Comparison of ENCODE assay signal across 24 cellular contexts in genomic region chr21:25721987-25722386, GRCh38. TPM values are rescaled to one million over a fixed set of nuclear protein-coding genes. Genes with fewer than 3 reads are reported as not detected.
DNase-seq lines count a peak whose midpoint lies in the region; ATAC-seq, FAIRE-seq and TF ChIP-seq lines count a peak whose summit lies in the region.
"Had no signal": no experiment of that assay in that cellular context is flagged by ENCODE, and none has a peak within 500 bp of the region (broad histone marks: within the 10 kb centered on the region; RNA-seq: fewer than 3 reads in every experiment).

No MANE protein-coding gene starts in this region.

- H3K4me1 ChIP-seq in K562 (replicated peaks in 1 of 2; ENCODE audit: control insufficient read depth in 2 of 2, insufficient read depth in 2 of 2, low read length in 2 of 2) (peaks cover 0 to 9% of the 10 kb centered on the region in 2 experiments; a peak in 3 of 5 replicates), heart right ventricle (peaks cover 0 to 50% (median 26%) of the 10 kb centered on the region in 9 donors)
- H3K4me1 ChIP-seq: Caco-2 had no signal

- H3K9me3 Mint-ChIP-seq in nephron progenitor cell, result no peaks in the 10 kb centered on the region
- no peaks in the 10 kb centered on the region for H3K9me3 Mint-ChIP-seq in activated T-cell treated with anti-CD3 and anti-CD28 coated beads, Interleukin-2, amount 50 U/mL, for 4 hours
- H3K9me3 Mint-ChIP-seq: CD8-positive, alpha-beta T cell; IgD-negative memory B cell had no signal

- H3K27ac Mint-ChIP-seq in nephron progenitor cell, result peak overlapping the region; percentile 5
- H3K27ac Mint-ChIP-seq: CD8-positive, alpha-beta T cell had no signal

- H3K4me2 ChIP-seq in K562 (ENCODE audit: insufficient read depth, low read length), result no peak overlapping the region

- TF ChIP-seq RAD21 in K562 (CRISPR knock-in tag; conservative IDR thresholded peaks at IDR 0.05 in 1 of 2, IDR thresholded peaks at IDR 0.05 in 1 of 2), result no peak

- H3K27me3 ChIP-seq in HL-60 (ENCODE audit: insufficient read depth, poor library complexity, severe bottlenecking) (no peaks in the 10 kb centered on the region), K562 (ENCODE audit: control insufficient read depth in 2 of 2, insufficient read depth in 2 of 2, low read length in 2 of 2) (no peaks in the 10 kb centered on the region), heart right ventricle (no peaks in the 10 kb centered on the region)

- TF ChIP-seq CTCF in HL-60 (IDR thresholded peaks at IDR 0.05; ENCODE audit: insufficient read depth, low read length) (no peak), K562 (IDR thresholded peaks at IDR 0.05 in 2 of 3, conservative IDR thresholded peaks at IDR 0.05 in 1 of 3; ENCODE audit: insufficient read depth in 2 of 3, low read depth in 1 of 3, low read length in 3 of 3) (no peak), heart right ventricle (IDR thresholded peaks at IDR 0.05) (no peak), nephron progenitor cell (IDR thresholded peaks at IDR 0.05) (no peak)

- no TSS peak for BruUV-seq in K562 (replicated peaks; lab: Mats Ljungman, UMichigan)

- no peak overlapping the region for H2AFZ ChIP-seq in K562 (ENCODE audit: low read depth, low read length)

- H3K4me1 Mint-ChIP-seq in nephron progenitor cell, result no peaks in the 10 kb centered on the region
- no peaks in the 10 kb centered on the region for H3K4me1 Mint-ChIP-seq in activated T-cell treated with anti-CD3 and anti-CD28 coated beads, Interleukin-2, amount 50 U/mL, for 4 hours (ENCODE audit: low read depth)

- no peaks in the 10 kb centered on the region for H3K9me3 ChIP-seq in K562 (replicated peaks; ENCODE audit: control insufficient read depth, insufficient read depth, low read depth, low read length)
- H3K9me3 ChIP-seq in heart right ventricle, result no peaks in the 10 kb centered on the region
- H3K9me3 ChIP-seq: Caco-2 had no signal

- ATAC-seq in K562 (no peak), heart right ventricle (peak in 5 of 8 donors; percentile 28 to 79 (median 40))
- ATAC-seq in activated T-cell treated with anti-CD3 and anti-CD28 coated beads, Interleukin-2, amount 50 U/mL, for 4 hours, result no peak
- ATAC-seq: CD8-positive, alpha-beta T cell had no signal

- peak overlapping the region; percentile 57 for H3K27ac ChIP-seq in HL-60 (replicated peaks)
- no peak overlapping the region for H3K27ac ChIP-seq in K562 (ENCODE audit: extremely low read depth, low read depth, low read length)
- H3K27ac ChIP-seq in heart right ventricle, result peak overlapping the region in 4 of 10 donors; percentile 3 to 29 (median 8)

- peaks cover 12% of the 10 kb centered on the region; the same call in 2 of the 3 replicates for H3K79me2 ChIP-seq in K562 (ENCODE audit: control insufficient read depth, insufficient read depth, low read length)

- no peak overlapping the region for H3K9ac ChIP-seq in K562 (ENCODE audit: insufficient read depth in 1 of 2, low read depth in 2 of 2, low read length in 2 of 2)

- no peak overlapping the region for H3K4me3 Mint-ChIP-seq in nephron progenitor cell
- H3K4me3 Mint-ChIP-seq in activated T-cell treated with anti-CD3 and anti-CD28 coated beads, Interleukin-2, amount 50 U/mL, for 4 hours, result no peak overlapping the region
- H3K4me3 Mint-ChIP-seq: CD8-positive, alpha-beta T cell; IgD-negative memory B cell had no signal

- CTCF ChIA-PET in K562 (lab: Yijun Ruan, JAX; ENCODE audit: low intra/inter-chr PET ratio), result no interaction called here

- WGBS in K562 (ENCODE audit: insufficient coverage, low coverage, missing lambda C conversion rate), result 92% methylated on average over 3 of the region's 3 CpGs
- WGBS in heart right ventricle, 2 donors, result 77 to 81% methylated on average over 3 of the region's 3 CpGs

- POLR2A ChIA-PET in K562 (lab: Yijun Ruan, JAX), result interaction anchor here (1.4 to 2.5 kb wide), 2 partner anchors 7 to 12 kb away, joined by 3 to 9 read pairs; no protein-coding TSS in a partner anchor

- peaks cover 2% of the 10 kb centered on the region for H3K27me3 Mint-ChIP-seq in nephron progenitor cell (ENCODE audit: low read depth, poor library complexity)
- H3K27me3 Mint-ChIP-seq in activated T-cell treated with anti-CD3 and anti-CD28 coated beads, Interleukin-2, amount 50 U/mL, for 4 hours (ENCODE audit: low read depth), result no peaks in the 10 kb centered on the region
- H3K27me3 Mint-ChIP-seq: IgD-negative memory B cell had no signal

- FAIRE-seq in K562 (lab: Jason Lieb, UNC) (no peak), H54 (lab: Jason Lieb, UNC) (no peak)
- FAIRE-seq: GM12891, HTR-8/SVneo had no signal

- TF ChIP-seq POLR2A in K562 (conservative IDR thresholded peaks at IDR 0.05) (0 out of 2 replicates have a peak, but pooled peaks have one; percentile 29), H54 (IDR thresholded peaks at IDR 0.05; ENCODE audit: low read depth, low read length) (no peak)

- H3K36me3 ChIP-seq in K562 (ENCODE audit: control insufficient read depth, insufficient read depth, low read length) (peaks cover 52% of the 10 kb centered on the region), heart right ventricle (peaks cover 0 to 80% (median 40%) of the 10 kb centered on the region in 9 donors)

- H3K9me1 ChIP-seq in K562 (ENCODE audit: control insufficient read depth, insufficient read depth, low read length), result peaks cover 3% of the 10 kb centered on the region

- TF ChIP-seq EP300 in K562 (IDR thresholded peaks at IDR 0.05; ENCODE audit: low read length), result no peak

- H3K36me3 Mint-ChIP-seq in nephron progenitor cell (ENCODE audit: low read depth), result peaks cover 56% of the 10 kb centered on the region
- peaks cover 41% of the 10 kb centered on the region for H3K36me3 Mint-ChIP-seq in activated T-cell treated with anti-CD3 and anti-CD28 coated beads, Interleukin-2, amount 50 U/mL, for 4 hours (ENCODE audit: insufficient read depth)

- H3K4me3 ChIP-seq in HL-60 (replicated peaks; ENCODE audit: insufficient read depth, low read length) (no peak overlapping the region), K562 (no peak overlapping the region), heart right ventricle (no peak overlapping the region)

- in situ Hi-C loops in K562 (cut with MboI), result no loop called here

- intact Hi-C loops in K562 (cut with micrococcal nuclease), result no loop called here
- intact Hi-C loops in heart right ventricle (cut with DNase I), result no loop called here

- peaks cover 4% of the 10 kb centered on the region; the same call in 1 of the 2 replicates for H4K20me1 ChIP-seq in K562 (replicated peaks; ENCODE audit: control insufficient read depth, insufficient read depth, low read length)

- DNase-seq in HL-60 (ENCODE audit: low read depth in 1 of 2, low spot score in 1 of 2) (no peak), K562 (ENCODE audit: extremely low read depth in 1 of 4, low spot score in 3 of 4) (no peak), heart right ventricle (no peak), nephron progenitor cell (no peak), H54 (ENCODE audit: insufficient read length, low spot score) (no peak), NCI-H2196 treated with DMSO at 0.1 percent for 48 hours (lab: John Stamatoyannopoulos, UW; ENCODE audit: unreplicated experiment) (no peak)
- no peak for DNase-seq in activated T-cell treated with anti-CD3 and anti-CD28 coated beads, Interleukin-2, amount 50 U/mL, for 4 hours
- DNase-seq: C1 segment of cervical spinal cord; Caco-2; CD8-positive, alpha-beta T cell; DMS79 treated with DMSO at 0.1 percent for 48 hours; GF-D8; H7; NCI-H1048; NCI-H1417; NCI-H1694; NCI-H2029 treated with DMSO at 0.1 percent for 48 hours; NCI-H2227 treated with DMSO at 0.1 percent for 48 hours; NCI-H526 treated with DMSO at 0.1 percent for 48 hours; RPMI8226; SHP77 treated with DMSO at 0.1 percent for 48 hours had no signal

RNA-seq across cellular contexts. Expression of gene ATP5PF, which starts 12.7 kb away (rescaled TPM):
- total RNA-seq in K562 (2011; cell fraction: chromatin; rRNA removed; ENCODE audit: low replicate concordance), result 16.4 and 36.0 TPM in 2 replicates
- total RNA-seq in K562 (2011; cell fraction: nucleolus; rRNA removed), result 21.3 and 22.2 TPM in 2 replicates
- total RNA-seq in K562 (2011; cell fraction: nucleoplasm; rRNA removed), result 36.5 and 54.4 TPM in 2 replicates
- total RNA-seq in K562 (2014; rRNA removed) (230 and 242 TPM in 2 replicates), K562 (2014; rRNA removed; fragmentation: Illumina TruSeq; extraction: Trizol) (324 and 371 TPM in 2 replicates), K562 (2015; rRNA removed; fragmentation: Illumina TruSeq; extraction: Trizol) (343 and 391 TPM in 2 replicates), K562 (2021) (285 and 295 TPM in 2 replicates), heart right ventricle (100 to 1,000 TPM; 537 to 965 (median 854) TPM)
- polyA plus RNA-seq in K562 (2011; rRNA removed) (363 and 533 TPM in 2 replicates), K562 (2014; fragmentation: Illumina TruSeq; extraction: Trizol) (784 and 1,131 TPM in 2 replicates), K562 (2014; fragmentation: Nextera tagmentation; extraction: Ambion mirVana) (1,000 to 10,000 TPM; 2,105 to 2,488 TPM), K562 (2014; rRNA removed) (907 and 928 TPM in 2 replicates), heart right ventricle (100 to 1,000 TPM; 596 to 726 TPM)
- 184 and 377 TPM in 2 replicates for polyA plus RNA-seq in K562 (2011; cell fraction: cytosol; rRNA removed)
- polyA plus RNA-seq in K562 (2011; cell fraction: nucleus; rRNA removed), result 42.6 and 90.3 TPM in 2 replicates
- polyA plus RNA-seq in K562 (2012), result 291 and 682 TPM in 2 replicates
- 162 and 175 TPM in 2 replicates for polyA minus RNA-seq in K562 (2011; rRNA and poly(A)+ RNA removed)
- 33.6 and 54.1 TPM in 2 replicates for polyA minus RNA-seq in K562 (2011; cell fraction: cytosol; rRNA and poly(A)+ RNA removed)
- 22.6 and 37.1 TPM in 2 replicates for polyA minus RNA-seq in K562 (2011; cell fraction: nucleus; rRNA and poly(A)+ RNA removed)
- 100 to 1,000 TPM; 174 to 180 (median 179) TPM for total RNA-seq in activated T-cell treated with anti-CD3 and anti-CD28 coated beads, Interleukin-2, amount 50 U/mL, for 4 hours

RNA-seq across cellular contexts. Expression of gene GABPA, which starts 12.8 kb away (rescaled TPM):
- 5.7 and 26.9 TPM in 2 replicates for total RNA-seq in K562 (2011; cell fraction: chromatin; rRNA removed; ENCODE audit: low replicate concordance)
- total RNA-seq in K562 (2011; cell fraction: nucleolus; rRNA removed), result 3.3 and 4.2 TPM in 2 replicates
- total RNA-seq in K562 (2011; cell fraction: nucleoplasm; rRNA removed), result 9.7 and 12.4 TPM in 2 replicates
- total RNA-seq in K562 (2014; rRNA removed) (16.3 and 17.7 TPM in 2 replicates), K562 (2014; rRNA removed; fragmentation: Illumina TruSeq; extraction: Trizol) (26.1 and 30.3 TPM in 2 replicates), K562 (2015; rRNA removed; fragmentation: Illumina TruSeq; extraction: Trizol) (22.4 and 24.6 TPM in 2 replicates), K562 (2021) (24.8 and 26.8 TPM in 2 replicates), heart right ventricle (10 to 100 TPM; 11.0 to 18.4 (median 14.1) TPM)
- polyA plus RNA-seq in K562 (2011; rRNA removed) (26.2 and 35.7 TPM in 2 replicates), K562 (2014; fragmentation: Illumina TruSeq; extraction: Trizol) (20.6 and 22.8 TPM in 2 replicates), K562 (2014; fragmentation: Nextera tagmentation; extraction: Ambion mirVana) (10 to 100 TPM in 1 of 2 experiments, 1 to 10 TPM in 1; 8.9 to 13.2 TPM), K562 (2014; rRNA removed) (19.6 and 20.0 TPM in 2 replicates), heart right ventricle (10 to 100 TPM in 1 of 2 donors, 1 to 10 TPM in 1; 5.1 to 11.0 TPM)
- polyA plus RNA-seq in K562 (2011; cell fraction: cytosol; rRNA removed), result 3.6 and 8.5 TPM in 2 replicates
- polyA plus RNA-seq in K562 (2011; cell fraction: nucleus; rRNA removed), result 10.7 and 16.2 TPM in 2 replicates
- 14.4 and 14.6 TPM in 2 replicates for polyA plus RNA-seq in K562 (2012)
- polyA minus RNA-seq in K562 (2011; rRNA and poly(A)+ RNA removed), result 37.1 and 37.5 TPM in 2 replicates
- 12.8 and 14.7 TPM in 2 replicates for polyA minus RNA-seq in K562 (2011; cell fraction: cytosol; rRNA and poly(A)+ RNA removed)
- polyA minus RNA-seq in K562 (2011; cell fraction: nucleus; rRNA and poly(A)+ RNA removed), result 5.5 and 12.1 TPM in 2 replicates
- total RNA-seq in activated T-cell treated with anti-CD3 and anti-CD28 coated beads, Interleukin-2, amount 50 U/mL, for 4 hours, result 10 to 100 TPM; 24.5 to 26.8 (median 25.8) TPM

Comparison
In these comparisons a context has a peak if more than half of its experiments do, and no peak if none do; other contexts are left out.
1. ATAC-seq: peak in heart right ventricle (5 of 8); none in K562 (single experiment) and activated T-cell treated with anti-CD3 and anti-CD28 coated beads, Interleukin-2, amount 50 U/mL, for 4 hours (0 of 2).